In the genomic region with DNA sequence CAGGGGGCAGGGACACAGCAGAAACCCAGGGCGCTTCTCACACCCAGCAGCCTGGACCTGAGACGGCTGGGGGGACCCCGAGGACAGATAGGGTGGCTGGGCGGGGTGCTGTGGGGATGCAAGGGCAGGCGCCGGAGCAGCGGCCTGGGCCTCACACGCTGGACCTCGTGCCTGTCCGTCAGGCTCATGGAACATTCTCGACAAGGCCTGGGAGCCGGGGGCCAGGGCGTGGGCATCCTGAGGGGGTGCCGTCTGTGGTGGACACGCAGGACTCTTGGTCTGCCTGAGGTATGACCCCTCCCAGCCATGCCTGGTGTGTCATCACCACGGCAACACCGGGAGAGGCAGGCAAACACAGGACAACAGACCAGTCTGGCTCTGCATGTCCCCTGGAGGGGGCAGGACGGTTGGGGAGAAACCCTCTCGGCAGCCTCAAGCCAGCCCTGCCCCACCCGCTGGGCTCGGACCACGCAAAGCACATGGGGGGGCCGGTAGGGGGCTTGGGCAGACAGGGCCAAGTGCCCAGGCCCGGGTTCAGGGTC, we compare ENCODE assay signal across 2 cellular contexts.
TF ChIP-seq lines count a peak whose summit lies in the region.

No MANE protein-coding gene starts in this region.

TF ChIP-seq in SK-N-SH treated with all-trans-retinoic acid at 6 μM for 48 hours, 23 proteins besides CTCF, POLR2A, EP300 and RAD21:
- TF ChIP-seq ISL1 (CRISPR knock-in tag; IDR thresholded peaks at IDR 0.05) (no peak), ZNF565 (CRISPR knock-in tag; conservative IDR thresholded peaks at IDR 0.05; ENCODE audit: low read depth) (no peak), TOX (CRISPR knock-in tag; IDR thresholded peaks at IDR 0.05; ENCODE audit: borderline replicate concordance) (no peak), ZNF8 (CRISPR knock-in tag; IDR thresholded peaks at IDR 0.05) (no peak), TCF4 (CRISPR knock-in tag; IDR thresholded peaks at IDR 0.05; ENCODE audit: borderline replicate concordance) (no peak), ZFP3 (CRISPR knock-in tag; IDR thresholded peaks at IDR 0.05) (no peak), ZFP30 (CRISPR knock-in tag; IDR thresholded peaks at IDR 0.05) (no peak), SNAI2 (CRISPR knock-in tag; IDR thresholded peaks at IDR 0.05) (no peak), ZNF70 (CRISPR knock-in tag; IDR thresholded peaks at IDR 0.05) (no peak), OSR1 (CRISPR knock-in tag; IDR thresholded peaks at IDR 0.05) (no peak), GLIS3 (CRISPR knock-in tag; IDR thresholded peaks at IDR 0.05) (no peak), ZC3H10 (CRISPR knock-in tag; IDR thresholded peaks at IDR 0.05) (no peak)

TF ChIP-seq in SK-N-SH, 30 proteins besides CTCF, POLR2A, EP300 and RAD21:
- TF ChIP-seq JUND (IDR thresholded peaks at IDR 0.05) (no peak), CHD2 (IDR thresholded peaks at IDR 0.05; ENCODE audit: low read length, partially characterized antibody) (no peak), MXI1 (IDR thresholded peaks at IDR 0.05; ENCODE audit: low read depth, low read length) (no peak), SMC3 (IDR thresholded peaks at IDR 0.05; ENCODE audit: low read depth, low read length) (no peak), GABPA (IDR thresholded peaks at IDR 0.05; ENCODE audit: low read depth) (no peak), RFX5 (IDR thresholded peaks at IDR 0.05; ENCODE audit: low read length) (no peak), FOXJ3 (CRISPR knock-in tag; IDR thresholded peaks at IDR 0.05) (no peak), EZH2phosphoT487 (IDR thresholded peaks at IDR 0.05; ENCODE audit: borderline replicate concordance, low read depth) (no peak), TEAD4 (IDR thresholded peaks at IDR 0.05; ENCODE audit: borderline replicate concordance, insufficient read depth) (no peak)
- TF ChIP-seq, protein P1, sequence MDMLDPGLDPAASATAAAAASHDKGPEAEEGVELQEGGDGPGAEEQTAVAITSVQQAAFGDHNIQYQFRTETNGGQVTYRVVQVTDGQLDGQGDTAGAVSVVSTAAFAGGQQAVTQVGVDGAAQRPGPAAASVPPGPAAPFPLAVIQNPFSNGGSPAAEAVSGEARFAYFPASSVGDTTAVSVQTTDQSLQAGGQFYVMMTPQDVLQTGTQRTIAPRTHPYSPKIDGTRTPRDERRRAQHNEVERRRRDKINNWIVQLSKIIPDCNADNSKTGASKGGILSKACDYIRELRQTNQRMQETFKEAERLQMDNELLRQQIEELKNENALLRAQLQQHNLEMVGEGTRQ (IDR thresholded peaks at IDR 0.05; ENCODE audit: borderline replicate concordance, low read depth, low read length), result no peak
- TF ChIP-seq, protein P2, sequence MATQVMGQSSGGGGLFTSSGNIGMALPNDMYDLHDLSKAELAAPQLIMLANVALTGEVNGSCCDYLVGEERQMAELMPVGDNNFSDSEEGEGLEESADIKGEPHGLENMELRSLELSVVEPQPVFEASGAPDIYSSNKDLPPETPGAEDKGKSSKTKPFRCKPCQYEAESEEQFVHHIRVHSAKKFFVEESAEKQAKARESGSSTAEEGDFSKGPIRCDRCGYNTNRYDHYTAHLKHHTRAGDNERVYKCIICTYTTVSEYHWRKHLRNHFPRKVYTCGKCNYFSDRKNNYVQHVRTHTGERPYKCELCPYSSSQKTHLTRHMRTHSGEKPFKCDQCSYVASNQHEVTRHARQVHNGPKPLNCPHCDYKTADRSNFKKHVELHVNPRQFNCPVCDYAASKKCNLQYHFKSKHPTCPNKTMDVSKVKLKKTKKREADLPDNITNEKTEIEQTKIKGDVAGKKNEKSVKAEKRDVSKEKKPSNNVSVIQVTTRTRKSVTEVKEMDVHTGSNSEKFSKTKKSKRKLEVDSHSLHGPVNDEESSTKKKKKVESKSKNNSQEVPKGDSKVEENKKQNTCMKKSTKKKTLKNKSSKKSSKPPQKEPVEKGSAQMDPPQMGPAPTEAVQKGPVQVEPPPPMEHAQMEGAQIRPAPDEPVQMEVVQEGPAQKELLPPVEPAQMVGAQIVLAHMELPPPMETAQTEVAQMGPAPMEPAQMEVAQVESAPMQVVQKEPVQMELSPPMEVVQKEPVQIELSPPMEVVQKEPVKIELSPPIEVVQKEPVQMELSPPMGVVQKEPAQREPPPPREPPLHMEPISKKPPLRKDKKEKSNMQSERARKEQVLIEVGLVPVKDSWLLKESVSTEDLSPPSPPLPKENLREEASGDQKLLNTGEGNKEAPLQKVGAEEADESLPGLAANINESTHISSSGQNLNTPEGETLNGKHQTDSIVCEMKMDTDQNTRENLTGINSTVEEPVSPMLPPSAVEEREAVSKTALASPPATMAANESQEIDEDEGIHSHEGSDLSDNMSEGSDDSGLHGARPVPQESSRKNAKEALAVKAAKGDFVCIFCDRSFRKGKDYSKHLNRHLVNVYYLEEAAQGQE (IDR thresholded peaks at IDR 0.05; ENCODE audit: low read depth, low read length), result no peak
- TF ChIP-seq, protein P3, sequence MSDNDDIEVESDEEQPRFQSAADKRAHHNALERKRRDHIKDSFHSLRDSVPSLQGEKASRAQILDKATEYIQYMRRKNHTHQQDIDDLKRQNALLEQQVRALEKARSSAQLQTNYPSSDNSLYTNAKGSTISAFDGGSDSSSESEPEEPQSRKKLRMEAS (IDR thresholded peaks at IDR 0.05; ENCODE audit: low read depth), result no peak
- TF ChIP-seq, protein P4, sequence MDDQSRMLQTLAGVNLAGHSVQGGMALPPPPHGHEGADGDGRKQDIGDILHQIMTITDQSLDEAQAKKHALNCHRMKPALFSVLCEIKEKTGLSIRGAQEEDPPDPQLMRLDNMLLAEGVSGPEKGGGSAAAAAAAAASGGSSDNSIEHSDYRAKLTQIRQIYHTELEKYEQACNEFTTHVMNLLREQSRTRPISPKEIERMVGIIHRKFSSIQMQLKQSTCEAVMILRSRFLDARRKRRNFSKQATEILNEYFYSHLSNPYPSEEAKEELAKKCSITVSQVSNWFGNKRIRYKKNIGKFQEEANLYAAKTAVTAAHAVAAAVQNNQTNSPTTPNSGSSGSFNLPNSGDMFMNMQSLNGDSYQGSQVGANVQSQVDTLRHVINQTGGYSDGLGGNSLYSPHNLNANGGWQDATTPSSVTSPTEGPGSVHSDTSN (IDR thresholded peaks at IDR 0.05), result no peak
